Comparison of ENCODE assay signal across 17 cellular contexts in the genomic region with DNA sequence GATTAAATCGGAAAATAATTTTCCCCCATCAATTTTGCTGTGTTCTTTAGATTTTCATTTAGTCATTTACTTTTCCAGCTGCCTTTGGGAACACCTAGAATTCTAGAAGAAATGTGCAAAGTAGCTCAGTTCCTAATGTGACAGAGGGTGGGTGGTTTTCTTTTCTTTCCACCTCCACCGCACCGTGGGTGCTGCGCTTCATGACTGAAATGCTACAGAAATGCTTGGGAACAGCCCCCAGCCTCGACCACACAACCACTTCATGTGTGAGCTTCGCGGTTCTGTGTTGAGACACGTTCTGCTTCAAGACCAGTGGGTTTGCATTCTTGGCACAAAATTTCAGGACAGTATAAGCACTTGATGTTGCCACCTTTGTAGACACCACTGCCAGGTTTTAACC. TPM values are rescaled to one million over a fixed set of nuclear protein-coding genes. Genes with fewer than 3 reads are reported as not detected.
A peak's percentile ranks its signal among the peaks of the same experiment; 100 is the strongest.
DNase-seq lines count a peak whose midpoint lies in the region; ATAC-seq, FAIRE-seq and TF ChIP-seq lines count a peak whose summit lies in the region.
"Had no signal": no experiment of that assay in that cellular context is flagged by ENCODE, and none has a peak within 500 bp of the region (broad histone marks: within the 10 kb centered on the region; RNA-seq: fewer than 3 reads in every experiment).

No MANE protein-coding gene starts in this region.

- H3K4me3 ChIP-seq in bronchial epithelial cell (ENCODE audit: low read depth, low read length) (no peak overlapping the region), epithelial cell of esophagus (ENCODE audit: low read length) (no peak overlapping the region), psoas muscle (no peak overlapping the region), HAP-1 (no peak overlapping the region)

- 87 to 91% (median 87%) methylated on average over 8 of the region's 8 CpGs for WGBS in psoas muscle, 3 donors

- H3K4me3 Mint-ChIP-seq in progenitor cell of endocrine pancreas (ENCODE audit: low read depth), result no peak overlapping the region
- H3K4me3 Mint-ChIP-seq: CD4-positive, alpha-beta memory T cell; HFFc6 had no signal

- TF ChIP-seq CTCF in bronchial epithelial cell (IDR thresholded peaks at IDR 0.05; ENCODE audit: insufficient read depth, low read length, severe bottlenecking), result no peak
- no peak for TF ChIP-seq CTCF in epithelial cell of esophagus (IDR thresholded peaks at IDR 0.05; ENCODE audit: insufficient read depth, low read depth, low read length, missing control alignments)
- no peak for TF ChIP-seq CTCF in progenitor cell of endocrine pancreas (IDR thresholded peaks at IDR 0.05; ENCODE audit: unreplicated experiment)
- no peak for TF ChIP-seq CTCF in psoas muscle (IDR thresholded peaks at IDR 0.05)

- ATAC-seq in psoas muscle, result no peak
- ATAC-seq: HCT116 had no signal

- H3K27me3 ChIP-seq in bronchial epithelial cell (ENCODE audit: control insufficient read depth, insufficient read depth, low read length) (no peaks in the 10 kb centered on the region), psoas muscle (ENCODE audit: insufficient read depth in 3 of 3, low read length in 2 of 3) (no peaks in the 10 kb centered on the region), HAP-1 (ENCODE audit: low read depth) (no peaks in the 10 kb centered on the region)

- peak overlapping the region; percentile 21 for H3K27ac Mint-ChIP-seq in progenitor cell of endocrine pancreas
- H3K27ac Mint-ChIP-seq: CD4-positive, alpha-beta memory T cell; HFFc6 had no signal

- H3K36me3 Mint-ChIP-seq in progenitor cell of endocrine pancreas (ENCODE audit: insufficient read depth), result peaks cover 25% of the 10 kb centered on the region

- H3K9me3 Mint-ChIP-seq in progenitor cell of endocrine pancreas (ENCODE audit: low read depth), result peaks cover 13% of the 10 kb centered on the region
- H3K9me3 Mint-ChIP-seq: HFFc6 had no signal

- no peak overlapping the region for H3K27ac ChIP-seq in psoas muscle

- in situ Hi-C loops in HAP-1 (cut with MboI; ENCODE audit: low sequenced_read_pairs), result no loop called here

- no peaks in the 10 kb centered on the region for H3K4me1 Mint-ChIP-seq in progenitor cell of endocrine pancreas (ENCODE audit: low read depth)
- H3K4me1 Mint-ChIP-seq: CD4-positive, alpha-beta memory T cell had no signal

- intact Hi-C loops in psoas muscle (cut with DNase I), result no loop called here

- FAIRE-seq in bronchial epithelial cell (lab: Jason Lieb, UNC), result no peak
- FAIRE-seq: G401.6, GM12892, H54 had no signal

- H3K9me3 ChIP-seq in psoas muscle, result no peaks in the 10 kb centered on the region
- H3K9me3 ChIP-seq in HAP-1, result no peaks in the 10 kb centered on the region

- peak; percentile 26 for DNase-seq in bronchial epithelial cell (ENCODE audit: low read depth)
- DNase-seq in epithelial cell of esophagus (ENCODE audit: low read depth), result peak; percentile 24
- DNase-seq in progenitor cell of endocrine pancreas (ENCODE audit: low spot score, unreplicated experiment), result no peak
- no peak for DNase-seq in psoas muscle
- no peak for DNase-seq in stimulated activated CD4-positive, alpha-beta T cell treated with anti-CD3 and anti-CD28 coated beads, Interleukin-12 subunit alpha, Interleukin-12 subunit beta, amount 100 ng/mL, for 4 hours
- DNase-seq in HAP-1 (ENCODE audit: low spot score in 2 of 2), result no peak
- DNase-seq: C1 segment of cervical spinal cord; Calu3; CD4-positive, alpha-beta memory T cell; COR-L47; DND-41; GOT3; HFFc6 had no signal

- H3K36me3 ChIP-seq in bronchial epithelial cell (ENCODE audit: control insufficient read depth, insufficient read depth, low read length) (no peaks in the 10 kb centered on the region), psoas muscle (ENCODE audit: insufficient read depth in 1 of 2, low read depth in 1 of 2) (peaks cover 0 to 3% of the 10 kb centered on the region in 2 donors), HAP-1 (replicated peaks) (peaks cover 5% of the 10 kb centered on the region; the same call in 1 of the 2 replicates)

- H3K27me3 Mint-ChIP-seq in progenitor cell of endocrine pancreas, result no peaks in the 10 kb centered on the region
- H3K27me3 Mint-ChIP-seq: CD4-positive, alpha-beta memory T cell had no signal

- no peaks in the 10 kb centered on the region for H3K4me1 ChIP-seq in psoas muscle
- no peaks in the 10 kb centered on the region for H3K4me1 ChIP-seq in HAP-1

RNA-seq across cellular contexts. Expression of a gene that starts 30.9 kb away (rescaled TPM):
- 9.1 and 12.1 TPM in 2 replicates for total RNA-seq in bronchial epithelial cell
- 21.4 and 22.9 TPM in 2 replicates for total RNA-seq in progenitor cell of endocrine pancreas
- total RNA-seq in psoas muscle, result 10 to 100 TPM; 19.5 to 38.4 (median 25.7) TPM
- 10 to 100 TPM; 20.7 to 56.4 (median 31.3) TPM for polyA plus RNA-seq in psoas muscle

Comparison
In these comparisons a context has a peak if more than half of its experiments do, and no peak if none do; other contexts are left out.
1. DNase-seq: peak in bronchial epithelial cell (single experiment) and epithelial cell of esophagus (single experiment); none in progenitor cell of endocrine pancreas (single experiment), psoas muscle (0 of 2), stimulated activated CD4-positive, alpha-beta T cell treated with anti-CD3 and anti-CD28 coated beads, Interleukin-12 subunit alpha, Interleukin-12 subunit beta, amount 100 ng/mL, for 4 hours (single experiment) and HAP-1 (0 of 2).